In genomic region chr6:156777577-156777865, GRCh38 we compare ENCODE assay signal across 8 cellular contexts. TPM values are rescaled to one million over a fixed set of nuclear protein-coding genes. Genes with fewer than 3 reads are reported as not detected.
A peak's percentile ranks its signal among the peaks of the same experiment; 100 is the strongest.
DNase-seq lines count a peak whose midpoint lies in the region; ATAC-seq and TF ChIP-seq lines count a peak whose summit lies in the region.

No MANE protein-coding gene starts in this region.

- no peaks in the 10 kb centered on the region for H3K27me3 ChIP-seq in psoas muscle (ENCODE audit: insufficient read depth in 3 of 3, low read length in 2 of 3)

- WGBS in psoas muscle, 3 donors = 0 to 1% (median 1%) methylated on average over 7 to 54 of the region's 57 CpGs

- ATAC-seq in psoas muscle (peak in 3 of 4 donors; percentile 39 to 56 (median 46)), GM18861 (IDR thresholded peaks at IDR 0.05; ENCODE audit: unreplicated experiment) (no peak), HG02981 (IDR thresholded peaks at IDR 0.05; ENCODE audit: unreplicated experiment) (no peak), HG02938 (IDR thresholded peaks at IDR 0.05; ENCODE audit: unreplicated experiment) (no peak)

- H3K27ac ChIP-seq in psoas muscle = peak overlapping the region; percentile 99

- intact Hi-C loops in psoas muscle (cut with DNase I) = loop anchor here (1.0 to 5.0 kb wide), 3 partner anchors 57 to 215 kb away; no protein-coding TSS in a partner anchor

- DNase-seq in NB4 (ENCODE audit: low read depth) = no peak
- DNase-seq in epithelial cell of proximal tubule (ENCODE audit: low read depth) = no peak
- DNase-seq in psoas muscle = no peak
- no peak for DNase-seq in midbrain (lab: John Stamatoyannopoulos, UW)

- TF ChIP-seq CTCF in GM12875 (IDR thresholded peaks at IDR 0.05; ENCODE audit: borderline replicate concordance, insufficient read depth, low read depth, low read length) (no peak), NB4 (IDR thresholded peaks at IDR 0.05; ENCODE audit: low read depth, low read length) (no peak), epithelial cell of proximal tubule (conservative IDR thresholded peaks at IDR 0.05; ENCODE audit: low read depth, low read length) (no peak), psoas muscle (IDR thresholded peaks at IDR 0.05) (no peak)

- H3K9me3 ChIP-seq in psoas muscle = no peaks in the 10 kb centered on the region

- H3K4me3 ChIP-seq in GM12875 (ENCODE audit: low read depth, low read length) = peak overlapping the region; percentile 76
- peak overlapping the region; percentile 90 for H3K4me3 ChIP-seq in NB4 (ENCODE audit: low read depth, low read length)
- H3K4me3 ChIP-seq in epithelial cell of proximal tubule (ENCODE audit: low read depth, low read length) = peak overlapping the region; percentile 74
- peak overlapping the region; percentile 84 for H3K4me3 ChIP-seq in psoas muscle

- no peaks in the 10 kb centered on the region for H3K36me3 ChIP-seq in psoas muscle (ENCODE audit: insufficient read depth in 1 of 2, low read depth in 1 of 2)

- TF ChIP-seq POLR2A in NB4 (IDR thresholded peaks at IDR 0.05; ENCODE audit: extremely low read depth, insufficient read length) = no peak

- peaks cover 39% of the 10 kb centered on the region for H3K4me1 ChIP-seq in psoas muscle

RNA-seq across cellular contexts. Expression of gene ARID1B, which starts 0.3 kb away (rescaled TPM):
- 17.3 and 18.5 TPM in 2 replicates for total RNA-seq in epithelial cell of proximal tubule
- 10 to 100 TPM; 53.1 to 61.1 (median 55.8) TPM for total RNA-seq in psoas muscle
- 10 to 100 TPM in 2 of 3 donors, 1 to 10 TPM in 1; 8.1 to 29.2 (median 12.4) TPM for polyA plus RNA-seq in psoas muscle

Comparison
In these comparisons a context has a peak if more than half of its experiments do, and no peak if none do; other contexts are left out.
1. ATAC-seq: peak in psoas muscle (3 of 4); none in GM18861 (single experiment), HG02981 (single experiment) and HG02938 (single experiment).
2. Peak in every context shown above with its lines, with median percentiles within 50 percentile points of each other: H3K4me3 ChIP-seq.